ENCODE assay signal across 3 cellular contexts in the genomic region with DNA sequence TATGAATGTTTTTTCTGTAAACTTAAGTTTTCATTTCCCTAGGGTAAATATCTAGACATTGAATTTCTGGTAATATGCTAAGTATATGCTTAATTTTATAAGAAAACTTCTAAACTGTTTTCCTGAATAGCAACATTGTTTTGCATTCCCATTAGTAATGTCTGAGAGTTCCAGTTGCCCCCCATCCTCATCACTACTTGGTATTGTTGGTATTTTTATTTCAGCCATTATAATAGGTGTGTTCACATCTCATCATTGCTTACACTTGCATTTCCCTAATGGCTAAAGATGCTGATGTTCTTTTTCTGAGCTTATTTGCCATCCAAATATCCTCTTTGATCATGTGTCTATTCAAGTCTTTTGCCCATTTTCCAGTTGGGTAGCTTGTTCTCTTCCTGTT.
"Had no signal": no experiment of that assay in that cellular context is flagged by ENCODE, and none has a peak within 500 bp of the region (broad histone marks: within the 10 kb centered on the region; RNA-seq: fewer than 3 reads in every experiment).

No MANE protein-coding gene starts in this region.

- H3K4me3 ChIP-seq: GM12878 had no signal

- ATAC-seq: GM12878 had no signal

- DNase-seq: GDM1, GF-D8 had no signal
